Comparison of ENCODE assay signal across 8 cellular contexts in the genomic region with DNA sequence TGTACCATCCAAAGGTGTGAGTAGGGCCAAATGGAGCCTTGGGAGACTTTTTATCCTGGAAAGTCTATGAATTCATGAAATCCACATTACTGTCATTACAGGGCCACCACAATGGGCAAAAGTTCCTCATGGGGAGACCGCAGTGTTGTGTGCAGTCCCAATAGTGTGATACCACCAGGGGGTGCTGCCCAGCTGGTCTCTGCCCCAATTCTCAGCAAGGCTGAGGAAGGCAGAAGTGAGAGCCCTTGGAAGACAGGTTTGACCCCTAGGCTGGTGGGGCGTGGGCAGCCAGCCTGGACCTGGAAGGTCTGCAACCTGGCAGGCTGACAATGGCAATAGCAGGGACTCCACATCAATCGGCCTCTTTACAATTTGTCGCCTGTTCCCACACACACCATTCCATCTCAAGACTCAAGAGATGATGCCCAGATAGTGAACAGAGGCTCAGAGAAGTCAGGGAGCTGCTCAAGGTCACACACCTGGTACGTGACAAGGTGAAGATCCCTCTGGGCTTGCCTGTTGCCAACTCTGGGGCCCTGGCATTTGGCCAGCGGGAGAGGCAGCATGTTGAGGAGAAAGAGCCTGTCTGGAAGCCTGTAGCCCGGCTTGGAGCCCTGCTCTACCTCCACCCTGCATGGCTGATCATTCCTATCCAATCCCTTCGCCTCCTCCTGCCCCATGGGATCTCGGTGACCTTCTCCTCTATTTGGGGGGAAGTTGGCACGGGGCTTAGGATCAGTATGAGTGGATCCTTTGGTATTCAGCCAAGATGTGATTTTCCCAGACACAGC. TPM values are rescaled to one million over a fixed set of nuclear protein-coding genes. Genes with fewer than 3 reads are reported as not detected.
DNase-seq lines count a peak whose midpoint lies in the region; TF ChIP-seq lines count a peak whose summit lies in the region.

No MANE protein-coding gene starts in this region.

- H3K4me1 Mint-ChIP-seq in activated CD4-positive, alpha-beta memory T cell treated with anti-CD3 and anti-CD28 coated beads, Interleukin-2, amount 10 ng/mL, durations not matched to agents 7 days and 5 days = peaks cover 18% of the 10 kb centered on the region
- H3K4me1 Mint-ChIP-seq in endodermal cell (peaks cover 7% of the 10 kb centered on the region), mesothelial cell of epicardium (peaks cover 25% of the 10 kb centered on the region)

- H3K9me3 ChIP-seq in endodermal cell (ENCODE audit: control insufficient read depth, low read length) = no peaks in the 10 kb centered on the region

- no peaks in the 10 kb centered on the region for H3K9me3 Mint-ChIP-seq in activated CD4-positive, alpha-beta memory T cell treated with anti-CD3 and anti-CD28 coated beads, Interleukin-2, amount 10 ng/mL, durations not matched to agents 7 days and 5 days
- H3K9me3 Mint-ChIP-seq in endodermal cell (no peaks in the 10 kb centered on the region), mesothelial cell of epicardium (no peaks in the 10 kb centered on the region)

- H3K36me3 ChIP-seq in endodermal cell (ENCODE audit: control insufficient read depth, insufficient read depth, low read length) = no peaks in the 10 kb centered on the region

- peaks cover 84% of the 10 kb centered on the region for H3K27me3 Mint-ChIP-seq in activated CD4-positive, alpha-beta memory T cell treated with anti-CD3 and anti-CD28 coated beads, Interleukin-2, amount 10 ng/mL, durations not matched to agents 7 days and 5 days
- H3K27me3 Mint-ChIP-seq in endodermal cell (ENCODE audit: insufficient read depth) (peaks cover 87% of the 10 kb centered on the region), mesothelial cell of epicardium (ENCODE audit: low read depth) (peaks cover 29% of the 10 kb centered on the region)

- WGBS in endodermal cell (ENCODE audit: insufficient coverage in 1 of 2, insufficient read length in 1 of 2), 2 experiments = 83 to 84% methylated on average over 7 to 10 of the region's 10 CpGs

- H3K27me3 ChIP-seq in endodermal cell (ENCODE audit: control insufficient read depth, insufficient read depth, low read length, poor library complexity, severe bottlenecking) = peaks cover 87% of the 10 kb centered on the region

- H3K4me3 ChIP-seq in endodermal cell (ENCODE audit: low read length) = no peak overlapping the region

- no peaks in the 10 kb centered on the region for H3K36me3 Mint-ChIP-seq in activated CD4-positive, alpha-beta memory T cell treated with anti-CD3 and anti-CD28 coated beads, Interleukin-2, amount 10 ng/mL, durations not matched to agents 7 days and 5 days (ENCODE audit: low read depth)
- no peaks in the 10 kb centered on the region for H3K36me3 Mint-ChIP-seq in endodermal cell (ENCODE audit: low read depth)
- no peaks in the 10 kb centered on the region for H3K36me3 Mint-ChIP-seq in mesothelial cell of epicardium

- DNase-seq in NCI-H345 (lab: John Stamatoyannopoulos, UW) (peak; percentile 38), NCI-H345 treated with DMSO at 0.1 percent for 48 hours (lab: John Stamatoyannopoulos, UW; ENCODE audit: unreplicated experiment) (no peak), NCI-H69 (lab: John Stamatoyannopoulos, UW) (peak; percentile 60), endodermal cell (peak; percentile 90), mesothelial cell of epicardium (ENCODE audit: low spot score in 2 of 2, unreplicated experiment in 2 of 2) (peak in 1 of 2 experiments; percentile 75), NCI-H187 treated with DMSO at 0.1 percent for 48 hours (lab: John Stamatoyannopoulos, UW) (no peak)
- DNase-seq in activated CD4-positive, alpha-beta memory T cell treated with anti-CD3 and anti-CD28 coated beads, Interleukin-2, amount 10 ng/mL, durations not matched to agents 7 days and 5 days = peak; percentile 68
- peak; percentile 5 to 12 for DNase-seq in stimulated activated CD8-positive, alpha-beta memory T cell treated with anti-CD3 and anti-CD28 coated beads, Interleukin-4, amount 100 ng/mL, for 4 hours (ENCODE audit: low read depth in 2 of 2, low spot score in 1 of 2)

- TF ChIP-seq CTCF in endodermal cell (conservative IDR thresholded peaks at IDR 0.05) = peak; percentile 91
- TF ChIP-seq CTCF in mesothelial cell of epicardium (IDR thresholded peaks at IDR 0.05; ENCODE audit: unreplicated experiment) = peak; percentile 69

- CTCF ChIA-PET in activated CD4-positive, alpha-beta memory T cell treated with anti-CD3 and anti-CD28 coated beads, Interleukin-2, amount 10 ng/mL, durations not matched to agents 7 days and 5 days (lab: Charles Lee) = interaction anchor here (0.7 to 5.8 kb wide), 13 partner anchors 9 to 329 kb away, joined by 3 to 47 read pairs (median 5); no protein-coding TSS in a partner anchor

- no peak overlapping the region for H3K27ac Mint-ChIP-seq in activated CD4-positive, alpha-beta memory T cell treated with anti-CD3 and anti-CD28 coated beads, Interleukin-2, amount 10 ng/mL, durations not matched to agents 7 days and 5 days
- H3K27ac Mint-ChIP-seq in endodermal cell (no peak overlapping the region), mesothelial cell of epicardium (no peak overlapping the region)

- POLR2A ChIA-PET in activated CD4-positive, alpha-beta memory T cell treated with anti-CD3 and anti-CD28 coated beads, Interleukin-2, amount 10 ng/mL, durations not matched to agents 7 days and 5 days (lab: Charles Lee) = interaction anchor here (1.2 kb wide), 1 partner anchor 63 kb away, joined by 4 read pairs; no protein-coding TSS in a partner anchor

- H3K9ac ChIP-seq in endodermal cell (ENCODE audit: extremely low read depth, low read length, poor library complexity, severe bottlenecking) = no peak overlapping the region

- no peaks in the 10 kb centered on the region for H3K4me1 ChIP-seq in endodermal cell (ENCODE audit: control insufficient read depth, insufficient read depth, low read length)

- no peak overlapping the region for H3K4me3 Mint-ChIP-seq in activated CD4-positive, alpha-beta memory T cell treated with anti-CD3 and anti-CD28 coated beads, Interleukin-2, amount 10 ng/mL, durations not matched to agents 7 days and 5 days
- H3K4me3 Mint-ChIP-seq in endodermal cell = no peak overlapping the region
- no peak overlapping the region for H3K4me3 Mint-ChIP-seq in mesothelial cell of epicardium

- no peak overlapping the region for H3K27ac ChIP-seq in endodermal cell (ENCODE audit: low read depth, low read length)

RNA-seq across cellular contexts. Expression of a gene that starts 3.1 kb away (rescaled TPM):
- total RNA-seq in activated CD4-positive, alpha-beta memory T cell treated with anti-CD3 and anti-CD28 coated beads, Interleukin-2, amount 10 ng/mL, durations not matched to agents 7 days and 5 days = under 1 TPM; 0.55 to 0.78 TPM
- total RNA-seq in endodermal cell (1 to 10 TPM; 1.3 to 1.6 TPM), mesothelial cell of epicardium (12.6 to 13.8 TPM (median 12.7 TPM) in 3 replicates)
- 6.6 TPM for polyA plus RNA-seq in endodermal cell (2013, experiment 1 of 2)
- polyA plus RNA-seq in endodermal cell (2013, experiment 2 of 2) = 8.9 TPM

RNA-seq across cellular contexts. Expression of a gene that starts 56.5 kb away (rescaled TPM):
- total RNA-seq in activated CD4-positive, alpha-beta memory T cell treated with anti-CD3 and anti-CD28 coated beads, Interleukin-2, amount 10 ng/mL, durations not matched to agents 7 days and 5 days = 100 to 1,000 TPM; 569 to 599 TPM
- total RNA-seq in endodermal cell (not detected), mesothelial cell of epicardium (0.43 TPM in 1 of 3 replicates, not detected in the others)
- polyA plus RNA-seq in endodermal cell (2013, experiment 1 of 2) = 0.39 TPM
- polyA plus RNA-seq in endodermal cell (2013, experiment 2 of 2) = 0.66 TPM

Comparison
In these comparisons a context has a peak if more than half of its experiments do, and no peak if none do; other contexts are left out.
1. DNase-seq: peak in NCI-H345 (single experiment), NCI-H69 (single experiment), activated CD4-positive, alpha-beta memory T cell treated with anti-CD3 and anti-CD28 coated beads, Interleukin-2, amount 10 ng/mL, durations not matched to agents 7 days and 5 days (single experiment), endodermal cell (single experiment) and stimulated activated CD8-positive, alpha-beta memory T cell treated with anti-CD3 and anti-CD28 coated beads, Interleukin-4, amount 100 ng/mL, for 4 hours (2 of 2); none in NCI-H345 treated with DMSO at 0.1 percent for 48 hours (single experiment) and NCI-H187 treated with DMSO at 0.1 percent for 48 hours (single experiment).
2. RNA of a gene that starts 56.5 kb away (total RNA-seq): 569 to 599 TPM in activated CD4-positive, alpha-beta memory T cell treated with anti-CD3 and anti-CD28 coated beads, Interleukin-2, amount 10 ng/mL, durations not matched to agents 7 days and 5 days; 0.43 TPM in mesothelial cell of epicardium and not detected in endodermal cell; every median in the first group is over 100 times any median in the second.